ENCODE assay signal across 1 cellular context in the genomic region with DNA sequence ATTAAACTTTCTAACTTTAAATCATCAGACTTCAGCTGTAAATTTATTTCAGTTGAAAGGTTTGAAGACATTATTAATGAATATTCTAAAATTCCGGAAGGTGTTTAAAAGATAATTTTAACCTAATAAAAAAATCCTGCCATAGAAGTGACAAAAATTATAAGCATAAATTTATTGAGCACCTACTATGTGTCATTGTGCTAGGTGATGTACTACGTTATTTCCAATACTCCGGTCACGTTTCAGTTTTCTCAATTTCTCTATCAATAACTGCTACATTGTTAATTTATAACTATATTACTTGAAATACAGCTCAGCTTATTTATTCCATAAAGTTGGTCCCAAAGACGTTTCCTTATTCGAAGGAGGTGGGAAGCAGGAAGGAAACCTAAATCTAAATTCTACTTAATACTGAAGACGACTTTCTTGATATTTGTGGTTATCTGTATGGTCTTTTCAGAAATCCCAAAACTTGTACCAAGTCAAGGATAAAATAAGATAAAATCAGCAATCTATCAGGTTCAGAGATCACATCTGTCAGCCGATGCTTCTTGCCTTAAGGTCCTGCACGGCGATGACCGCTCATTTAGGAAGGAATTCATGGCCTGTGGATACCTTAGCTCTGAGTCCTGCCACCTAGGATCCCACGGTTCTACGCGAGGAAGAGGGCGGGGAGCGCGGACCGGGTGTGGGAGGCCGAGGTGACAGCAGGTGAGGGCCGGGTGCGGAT.
TF ChIP-seq lines count a peak whose summit lies in the region.

No MANE protein-coding gene starts in this region.

TF ChIP-seq in K562, 482 proteins besides CTCF, POLR2A, EP300 and RAD21 (continued from another document):
- TF ChIP-seq, protein P1, sequence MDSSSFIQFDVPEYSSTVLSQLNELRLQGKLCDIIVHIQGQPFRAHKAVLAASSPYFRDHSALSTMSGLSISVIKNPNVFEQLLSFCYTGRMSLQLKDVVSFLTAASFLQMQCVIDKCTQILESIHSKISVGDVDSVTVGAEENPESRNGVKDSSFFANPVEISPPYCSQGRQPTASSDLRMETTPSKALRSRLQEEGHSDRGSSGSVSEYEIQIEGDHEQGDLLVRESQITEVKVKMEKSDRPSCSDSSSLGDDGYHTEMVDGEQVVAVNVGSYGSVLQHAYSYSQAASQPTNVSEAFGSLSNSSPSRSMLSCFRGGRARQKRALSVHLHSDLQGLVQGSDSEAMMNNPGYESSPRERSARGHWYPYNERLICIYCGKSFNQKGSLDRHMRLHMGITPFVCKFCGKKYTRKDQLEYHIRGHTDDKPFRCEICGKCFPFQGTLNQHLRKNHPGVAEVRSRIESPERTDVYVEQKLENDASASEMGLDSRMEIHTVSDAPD (CRISPR knock-in tag; IDR thresholded peaks at IDR 0.05): no peak
- no peak for TF ChIP-seq XRCC4 (IDR thresholded peaks at IDR 0.05; ENCODE audit: extremely low read depth, insufficient read depth, insufficient read length)
- TF ChIP-seq MTA1 (IDR thresholded peaks at IDR 0.05; ENCODE audit: borderline replicate concordance): no peak
- 0 out of 2 replicates have a peak, but pooled peaks have one; percentile 8 for TF ChIP-seq ARID1B (IDR thresholded peaks at IDR 0.05)
- no peak for TF ChIP-seq PCBP2 (IDR thresholded peaks at IDR 0.05; ENCODE audit: low read depth, low read length, poor library complexity, severe bottlenecking)
- TF ChIP-seq KAT7 (CRISPR knock-in tag; IDR thresholded peaks at IDR 0.05; ENCODE audit: borderline replicate concordance): no peak
- TF ChIP-seq MTA3 (IDR thresholded peaks at IDR 0.05; ENCODE audit: borderline replicate concordance): no peak
- TF ChIP-seq MAFK (IDR thresholded peaks at IDR 0.05; ENCODE audit: low read length): no peak
- TF ChIP-seq BRD9 (IDR thresholded peaks at IDR 0.05; ENCODE audit: low read depth, partially characterized antibody): no peak
- TF ChIP-seq TOE1 (IDR thresholded peaks at IDR 0.05; ENCODE audit: borderline replicate concordance): no peak
- TF ChIP-seq TOE1 (CRISPR knock-in tag; IDR thresholded peaks at IDR 0.05; ENCODE audit: borderline replicate concordance, low read depth): no peak
- TF ChIP-seq GATA2 (CRISPR knock-in tag; IDR thresholded peaks at IDR 0.05): peak; percentile 54
- TF ChIP-seq, protein P2, sequence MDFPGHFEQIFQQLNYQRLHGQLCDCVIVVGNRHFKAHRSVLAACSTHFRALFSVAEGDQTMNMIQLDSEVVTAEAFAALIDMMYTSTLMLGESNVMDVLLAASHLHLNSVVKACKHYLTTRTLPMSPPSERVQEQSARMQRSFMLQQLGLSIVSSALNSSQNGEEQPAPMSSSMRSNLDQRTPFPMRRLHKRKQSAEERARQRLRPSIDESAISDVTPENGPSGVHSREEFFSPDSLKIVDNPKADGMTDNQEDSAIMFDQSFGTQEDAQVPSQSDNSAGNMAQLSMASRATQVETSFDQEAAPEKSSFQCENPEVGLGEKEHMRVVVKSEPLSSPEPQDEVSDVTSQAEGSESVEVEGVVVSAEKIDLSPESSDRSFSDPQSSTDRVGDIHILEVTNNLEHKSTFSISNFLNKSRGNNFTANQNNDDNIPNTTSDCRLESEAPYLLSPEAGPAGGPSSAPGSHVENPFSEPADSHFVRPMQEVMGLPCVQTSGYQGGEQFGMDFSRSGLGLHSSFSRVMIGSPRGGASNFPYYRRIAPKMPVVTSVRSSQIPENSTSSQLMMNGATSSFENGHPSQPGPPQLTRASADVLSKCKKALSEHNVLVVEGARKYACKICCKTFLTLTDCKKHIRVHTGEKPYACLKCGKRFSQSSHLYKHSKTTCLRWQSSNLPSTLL (IDR thresholded peaks at IDR 0.05): no peak
- TF ChIP-seq TSC22D4 (tag; IDR thresholded peaks at IDR 0.05): no peak
- TF ChIP-seq ZEB2 (IDR thresholded peaks at IDR 0.05): peak; percentile 87; the same call in 1 of the 2 replicates
- TF ChIP-seq, protein P3, sequence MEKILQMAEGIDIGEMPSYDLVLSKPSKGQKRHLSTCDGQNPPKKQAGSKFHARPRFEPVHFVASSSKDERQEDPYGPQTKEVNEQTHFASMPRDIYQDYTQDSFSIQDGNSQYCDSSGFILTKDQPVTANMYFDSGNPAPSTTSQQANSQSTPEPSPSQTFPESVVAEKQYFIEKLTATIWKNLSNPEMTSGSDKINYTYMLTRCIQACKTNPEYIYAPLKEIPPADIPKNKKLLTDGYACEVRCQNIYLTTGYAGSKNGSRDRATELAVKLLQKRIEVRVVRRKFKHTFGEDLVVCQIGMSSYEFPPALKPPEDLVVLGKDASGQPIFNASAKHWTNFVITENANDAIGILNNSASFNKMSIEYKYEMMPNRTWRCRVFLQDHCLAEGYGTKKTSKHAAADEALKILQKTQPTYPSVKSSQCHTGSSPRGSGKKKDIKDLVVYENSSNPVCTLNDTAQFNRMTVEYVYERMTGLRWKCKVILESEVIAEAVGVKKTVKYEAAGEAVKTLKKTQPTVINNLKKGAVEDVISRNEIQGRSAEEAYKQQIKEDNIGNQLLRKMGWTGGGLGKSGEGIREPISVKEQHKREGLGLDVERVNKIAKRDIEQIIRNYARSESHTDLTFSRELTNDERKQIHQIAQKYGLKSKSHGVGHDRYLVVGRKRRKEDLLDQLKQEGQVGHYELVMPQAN (IDR thresholded peaks at IDR 0.05; ENCODE audit: borderline replicate concordance): no peak
- TF ChIP-seq, protein P4, sequence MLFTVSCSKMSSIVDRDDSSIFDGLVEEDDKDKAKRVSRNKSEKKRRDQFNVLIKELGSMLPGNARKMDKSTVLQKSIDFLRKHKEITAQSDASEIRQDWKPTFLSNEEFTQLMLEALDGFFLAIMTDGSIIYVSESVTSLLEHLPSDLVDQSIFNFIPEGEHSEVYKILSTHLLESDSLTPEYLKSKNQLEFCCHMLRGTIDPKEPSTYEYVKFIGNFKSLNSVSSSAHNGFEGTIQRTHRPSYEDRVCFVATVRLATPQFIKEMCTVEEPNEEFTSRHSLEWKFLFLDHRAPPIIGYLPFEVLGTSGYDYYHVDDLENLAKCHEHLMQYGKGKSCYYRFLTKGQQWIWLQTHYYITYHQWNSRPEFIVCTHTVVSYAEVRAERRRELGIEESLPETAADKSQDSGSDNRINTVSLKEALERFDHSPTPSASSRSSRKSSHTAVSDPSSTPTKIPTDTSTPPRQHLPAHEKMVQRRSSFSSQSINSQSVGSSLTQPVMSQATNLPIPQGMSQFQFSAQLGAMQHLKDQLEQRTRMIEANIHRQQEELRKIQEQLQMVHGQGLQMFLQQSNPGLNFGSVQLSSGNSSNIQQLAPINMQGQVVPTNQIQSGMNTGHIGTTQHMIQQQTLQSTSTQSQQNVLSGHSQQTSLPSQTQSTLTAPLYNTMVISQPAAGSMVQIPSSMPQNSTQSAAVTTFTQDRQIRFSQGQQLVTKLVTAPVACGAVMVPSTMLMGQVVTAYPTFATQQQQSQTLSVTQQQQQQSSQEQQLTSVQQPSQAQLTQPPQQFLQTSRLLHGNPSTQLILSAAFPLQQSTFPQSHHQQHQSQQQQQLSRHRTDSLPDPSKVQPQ (CRISPR knock-in tag; IDR thresholded peaks at IDR 0.05; ENCODE audit: borderline replicate concordance): no peak
- no peak for TF ChIP-seq ZNF766 (CRISPR knock-in tag; conservative IDR thresholded peaks at IDR 0.05)
- 0 out of 2 replicates have a peak, but pooled peaks have one; percentile 21 for TF ChIP-seq DPF2 (IDR thresholded peaks at IDR 0.05)
- TF ChIP-seq, protein P5, sequence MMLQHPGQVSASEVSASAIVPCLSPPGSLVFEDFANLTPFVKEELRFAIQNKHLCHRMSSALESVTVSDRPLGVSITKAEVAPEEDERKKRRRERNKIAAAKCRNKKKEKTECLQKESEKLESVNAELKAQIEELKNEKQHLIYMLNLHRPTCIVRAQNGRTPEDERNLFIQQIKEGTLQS (IDR thresholded peaks at IDR 0.05): no peak
- TF ChIP-seq, protein P5 (CRISPR knock-in tag; conservative IDR thresholded peaks at IDR 0.05): 0 out of 2 replicates have a peak, but pooled peaks have one; percentile 22
- TF ChIP-seq FUS (optimal IDR thresholded peaks at IDR 0.05; ENCODE audit: low read depth, low read length): no peak
- TF ChIP-seq ZNF224 (CRISPR knock-in tag; IDR thresholded peaks at IDR 0.05): no peak
- no peak for TF ChIP-seq KDM5B (IDR thresholded peaks at IDR 0.05; ENCODE audit: insufficient replicate concordance, low read depth, low read length)
- TF ChIP-seq BACH1 (tag; IDR thresholded peaks at IDR 0.05): no peak
- TF ChIP-seq COPS2 (conservative IDR thresholded peaks at IDR 0.05): no peak
- TF ChIP-seq ZNF695 (CRISPR knock-in tag; IDR thresholded peaks at IDR 0.05): no peak
- TF ChIP-seq SRSF1 (IDR thresholded peaks at IDR 0.05; ENCODE audit: low read depth, low read length): no peak
- no peak for TF ChIP-seq BRF1 (IDR thresholded peaks at IDR 0.05; ENCODE audit: borderline replicate concordance, extremely low read depth, insufficient read length)
- no peak for TF ChIP-seq SMARCB1 (IDR thresholded peaks at IDR 0.05; ENCODE audit: insufficient read length, low read depth)
- no peak for TF ChIP-seq TCF3 (CRISPR knock-in tag; IDR thresholded peaks at IDR 0.05)
TF ChIP-seq in K562: peak in this region for 10.
